ENCODE assay signal across 28 cellular contexts in the genomic region with DNA sequence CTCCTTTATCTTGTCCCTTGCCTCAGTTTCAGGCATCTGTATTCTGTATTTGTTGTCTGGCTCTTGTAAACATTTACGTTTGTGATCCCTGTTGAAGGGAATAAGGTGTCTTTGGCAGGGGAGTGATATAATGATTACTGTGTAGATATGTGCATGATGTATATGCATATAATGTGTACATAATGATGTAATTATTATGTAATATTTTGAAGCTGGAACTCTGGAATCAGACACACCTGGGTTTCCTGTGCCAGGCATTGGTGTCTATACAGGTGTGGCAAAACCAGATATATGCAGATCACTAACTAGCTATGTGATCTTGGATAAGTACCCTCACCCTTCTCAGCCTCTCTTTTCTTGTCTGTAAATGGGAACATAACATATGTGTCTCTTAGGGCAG.
"Had no signal": no experiment of that assay in that cellular context is flagged by ENCODE, and none has a peak within 500 bp of the region (broad histone marks: within the 10 kb centered on the region; RNA-seq: fewer than 3 reads in every experiment).

No MANE protein-coding gene starts in this region.

- H3K36me3 ChIP-seq: ascending aorta had no signal

- DNase-seq: activated B cell treated with CpG ODN at 0.5 μM for 24 hours; activated CD4-positive, alpha-beta memory T cell treated with anti-CD3 and anti-CD28 coated beads, Interleukin-2, amount 10 ng/mL, durations not matched to agents 7 days and 5 days; activated CD4-positive, alpha-beta T cell treated with anti-CD3 and anti-CD28 coated beads for 4 hours; activated CD4-positive, alpha-beta T cell treated with anti-CD3 and anti-CD28 coated beads, Interleukin-2, amount 10 ng/mL, durations not matched to agents 24 days and 14 days; activated CD4-positive, alpha-beta T cell treated with anti-CD3 and anti-CD28 coated beads, Interleukin-2, amount 50 U/mL, for 1 hour; activated CD4-positive, alpha-beta T cell treated with anti-CD3 and anti-CD28 coated beads, Interleukin-2, amount 50 U/mL, for 48 hours; activated CD4-positive, CD25-positive, alpha-beta regulatory T cell treated with anti-CD3 and anti-CD28 coated beads, Interleukin-2, amount 50 U/mL, for 72 hours; activated CD8-positive, alpha-beta memory T cell treated with anti-CD3 and anti-CD28 coated beads for 24 hours; activated CD8-positive, alpha-beta memory T cell treated with anti-CD3 and anti-CD28 coated beads, Interleukin-2, amount 10 ng/mL, durations not matched to agents 7 days and 5 days; activated CD8-positive, alpha-beta memory T cell treated with anti-CD3 and anti-CD28 coated beads, Interleukin-2, amount 50 U/mL, for 48 hours; activated CD8-positive, alpha-beta T cell treated with anti-CD3 and anti-CD28 coated beads, Interleukin-2, amount 10 ng/mL, durations not matched to agents 7 days and 5 days; activated effector memory CD4-positive, alpha-beta T cell treated with Interleukin-2 at 50 U/mL for 16 hours; activated gamma-delta T cell; activated naive CD4-positive, alpha-beta T cell treated with anti-CD3 and anti-CD28 coated beads, Interleukin-2, amount 10 ng/mL, durations not matched to agents 7 days and 5 days; activated naive CD4-positive, alpha-beta T cell treated with Interleukin-2 at 50 U/mL for 16 hours; activated naive CD8-positive, alpha-beta T cell treated with anti-CD3 and anti-CD28 coated beads, Interleukin-2, amount 10 ng/mL, durations not matched to agents 7 days and 5 days; activated naive CD8-positive, alpha-beta T cell treated with anti-CD3 and anti-CD28 coated beads, Interleukin-2, amount 50 U/mL, for 24 hours; activated T-cell treated with anti-CD3 and anti-CD28 coated beads, Interleukin-2, amount 50 U/mL, for 24 hours; activated T-cell treated with anti-CD3 and anti-CD28 coated beads, Interleukin-2, amount 50 U/mL, for 48 hours; amygdala; anterior cingulate cortex; central memory CD4-positive, alpha-beta T cell; T-helper 1 cell; T-helper 2 cell; T-helper 9 cell had no signal

- H3K27me3 ChIP-seq: ascending aorta had no signal

- H3K4me3 ChIP-seq: ascending aorta had no signal

- H3K27ac ChIP-seq: ascending aorta, VCaP had no signal

- FAIRE-seq: TTC549 had no signal
